ENCODE assay signal across 20 cellular contexts in genomic region chr16:87002717-87003413, GRCh38.
DNase-seq lines count a peak whose midpoint lies in the region; ATAC-seq, FAIRE-seq and TF ChIP-seq lines count a peak whose summit lies in the region.
"Had no signal": no experiment of that assay in that cellular context is flagged by ENCODE, and none has a peak within 500 bp of the region (broad histone marks: within the 10 kb centered on the region; RNA-seq: fewer than 3 reads in every experiment).

No MANE protein-coding gene starts in this region.

- no peak overlapping the region for H3K9ac ChIP-seq in astrocyte (ENCODE audit: low read length)

- no peaks in the 10 kb centered on the region for H3K27me3 ChIP-seq in astrocyte (ENCODE audit: insufficient read depth, low read length)
- H3K27me3 ChIP-seq: ascending aorta, tibial nerve had no signal

- FAIRE-seq in astrocyte (lab: Jason Lieb, UNC) = no peak
- FAIRE-seq: A204.1 had no signal

- H3K9me3 Mint-ChIP-seq in astrocyte (ENCODE audit: unreplicated experiment) (no peaks in the 10 kb centered on the region), type B pancreatic cell (peaks cover 4% of the 10 kb centered on the region)

- H2AFZ ChIP-seq in astrocyte (ENCODE audit: low read depth, low read length) = no peak overlapping the region

- H3K9me3 ChIP-seq in astrocyte (ENCODE audit: insufficient read depth, low read depth, low read length) = peaks cover 3% of the 10 kb centered on the region

- H3K4me1 Mint-ChIP-seq in astrocyte (ENCODE audit: low read depth, unreplicated experiment) = peaks cover 17% of the 10 kb centered on the region
- peaks cover 17% of the 10 kb centered on the region for H3K4me1 Mint-ChIP-seq in type B pancreatic cell (ENCODE audit: unreplicated experiment)
- H3K4me1 Mint-ChIP-seq: activated B cell treated with CpG ODN at 0.5 μM for 24 hours; activated CD8-positive, alpha-beta memory T cell treated with anti-CD3 and anti-CD28 coated beads, Interleukin-2, amount 10 ng/mL, durations not matched to agents 7 days and 5 days; CD8-positive, alpha-beta memory T cell had no signal

- H3K27ac Mint-ChIP-seq in astrocyte (ENCODE audit: unreplicated experiment) (peak overlapping the region; percentile 64), type B pancreatic cell (peak overlapping the region; percentile 9)
- H3K27ac Mint-ChIP-seq: activated B cell treated with CpG ODN at 0.5 μM for 24 hours; activated CD8-positive, alpha-beta memory T cell treated with anti-CD3 and anti-CD28 coated beads, Interleukin-2, amount 10 ng/mL, durations not matched to agents 7 days and 5 days; CD8-positive, alpha-beta memory T cell had no signal

- intact Hi-C loops in Right ventricle myocardium inferior (cut with DNase I) = no loop called here
- intact Hi-C loops in cardiac septum (cut with DNase I) = no loop called here

- no peaks in the 10 kb centered on the region for H3K36me3 ChIP-seq in astrocyte (ENCODE audit: insufficient read depth, low read length)
- H3K36me3 ChIP-seq: ascending aorta, tibial nerve had no signal

- H3K27ac ChIP-seq in astrocyte (ENCODE audit: low read depth, low read length) = no peak overlapping the region
- H3K27ac ChIP-seq: ascending aorta, RWPE1, tibial nerve had no signal

- H3K36me3 Mint-ChIP-seq in astrocyte (ENCODE audit: low read depth, unreplicated experiment) (peaks cover under 1% of the 10 kb centered on the region), type B pancreatic cell (no peaks in the 10 kb centered on the region)
- H3K36me3 Mint-ChIP-seq: activated CD8-positive, alpha-beta memory T cell treated with anti-CD3 and anti-CD28 coated beads, Interleukin-2, amount 10 ng/mL, durations not matched to agents 7 days and 5 days; CD8-positive, alpha-beta memory T cell had no signal

- DNase-seq in Right ventricle myocardium inferior (ENCODE audit: missing footprints) (no peak), cardiac septum (ENCODE audit: low spot score) (no peak), astrocyte (ENCODE audit: low read depth) (peak; percentile 76), glomerular visceral epithelial cell (ENCODE audit: extremely low spot score) (peak; percentile 46), type B pancreatic cell (ENCODE audit: extremely low spot score, unreplicated experiment) (no peak), NCI-H524 treated with DMSO at 0.1 percent for 48 hours (lab: John Stamatoyannopoulos, UW) (no peak), HT-29 (ENCODE audit: low spot score) (no peak)
- DNase-seq: activated B cell treated with CpG ODN at 0.5 μM for 24 hours; activated CD8-positive, alpha-beta memory T cell treated with anti-CD3 and anti-CD28 coated beads, Interleukin-2, amount 10 ng/mL, durations not matched to agents 7 days and 5 days; activated effector memory CD4-positive, alpha-beta T cell treated with anti-CD3 and anti-CD28 coated beads, Interleukin-2, amount 50 U/mL, for 16 hours; CD8-positive, alpha-beta memory T cell; midbrain; NCI-H1930; stimulated activated CD4-positive, alpha-beta T cell treated with anti-CD3 and anti-CD28 coated beads, Interleukin-4, amount 100 ng/mL, for 4 hours; T-helper 1 cell had no signal

- H3K27me3 Mint-ChIP-seq in astrocyte (ENCODE audit: low read depth, unreplicated experiment) (peaks cover 9% of the 10 kb centered on the region), type B pancreatic cell (peaks cover 18% of the 10 kb centered on the region)
- H3K27me3 Mint-ChIP-seq: activated B cell treated with CpG ODN at 0.5 μM for 24 hours; activated CD8-positive, alpha-beta memory T cell treated with anti-CD3 and anti-CD28 coated beads, Interleukin-2, amount 10 ng/mL, durations not matched to agents 7 days and 5 days had no signal

- H3K4me3 Mint-ChIP-seq in astrocyte (ENCODE audit: unreplicated experiment) = no peak overlapping the region
- no peak overlapping the region for H3K4me3 Mint-ChIP-seq in type B pancreatic cell
- H3K4me3 Mint-ChIP-seq: activated B cell treated with CpG ODN at 0.5 μM for 24 hours; activated CD8-positive, alpha-beta memory T cell treated with anti-CD3 and anti-CD28 coated beads, Interleukin-2, amount 10 ng/mL, durations not matched to agents 7 days and 5 days; CD8-positive, alpha-beta memory T cell had no signal

- TF ChIP-seq CTCF in astrocyte (IDR thresholded peaks at IDR 0.05; ENCODE audit: insufficient read depth, low read depth, low read length) = no peak
- TF ChIP-seq CTCF in type B pancreatic cell (conservative IDR thresholded peaks at IDR 0.05) = no peak

- no peak overlapping the region for H3K4me2 ChIP-seq in astrocyte (ENCODE audit: low read length)

- H3K4me3 ChIP-seq in astrocyte (ENCODE audit: insufficient read depth, low read depth, low read length) = no peak overlapping the region
- H3K4me3 ChIP-seq: ascending aorta, tibial nerve had no signal

- H3K79me2 ChIP-seq in astrocyte (ENCODE audit: insufficient read depth, low read length) = no peaks in the 10 kb centered on the region

- no peaks in the 10 kb centered on the region for H4K20me1 ChIP-seq in astrocyte (ENCODE audit: insufficient read depth, low read length)

- H3K4me1 ChIP-seq in astrocyte (ENCODE audit: insufficient read depth, low read length) = no peaks in the 10 kb centered on the region
- H3K4me1 ChIP-seq: ascending aorta, tibial nerve had no signal

- peak; percentile 20 for ATAC-seq in Right ventricle myocardium inferior
- ATAC-seq in SK-N-SH treated with all-trans-retinoic acid at 6 μM for 48 hours = no peak
- ATAC-seq: activated CD8-positive, alpha-beta memory T cell treated with anti-CD3 and anti-CD28 coated beads, Interleukin-2, amount 10 ng/mL, durations not matched to agents 7 days and 5 days had no signal

TF ChIP-seq in SK-N-SH treated with all-trans-retinoic acid at 6 μM for 48 hours, 23 proteins besides CTCF, POLR2A, EP300 and RAD21 (continues in another document):
- TF ChIP-seq ARNTL (CRISPR knock-in tag; IDR thresholded peaks at IDR 0.05; ENCODE audit: borderline replicate concordance, low read depth) (no peak), ISL1 (CRISPR knock-in tag; IDR thresholded peaks at IDR 0.05) (no peak), OSR1 (CRISPR knock-in tag; IDR thresholded peaks at IDR 0.05) (no peak), PPARA (CRISPR knock-in tag; IDR thresholded peaks at IDR 0.05; ENCODE audit: borderline replicate concordance) (no peak), SNAI2 (CRISPR knock-in tag; IDR thresholded peaks at IDR 0.05) (no peak), ESRRG (CRISPR knock-in tag; IDR thresholded peaks at IDR 0.05) (no peak), ZC3H10 (CRISPR knock-in tag; IDR thresholded peaks at IDR 0.05) (no peak), TCF4 (CRISPR knock-in tag; IDR thresholded peaks at IDR 0.05; ENCODE audit: borderline replicate concordance) (no peak), TSHZ2 (CRISPR knock-in tag; IDR thresholded peaks at IDR 0.05) (no peak), TOX (CRISPR knock-in tag; IDR thresholded peaks at IDR 0.05; ENCODE audit: borderline replicate concordance) (no peak), RARB (CRISPR knock-in tag; IDR thresholded peaks at IDR 0.05) (no peak), POU6F1 (CRISPR knock-in tag; IDR thresholded peaks at IDR 0.05; ENCODE audit: borderline replicate concordance, low read depth) (no peak), CSRNP3 (CRISPR knock-in tag; IDR thresholded peaks at IDR 0.05) (no peak)

Comparison
In these comparisons a context has a peak if more than half of its experiments do, and no peak if none do; other contexts are left out.
1. DNase-seq: peak in astrocyte (single experiment) and glomerular visceral epithelial cell (single experiment); none in Right ventricle myocardium inferior (single experiment), cardiac septum (single experiment), type B pancreatic cell (single experiment), NCI-H524 treated with DMSO at 0.1 percent for 48 hours (single experiment) and HT-29 (single experiment).